ENCODE assay signal across 8 cellular contexts in genomic region chr1:38586993-38587646, GRCh38.
DNase-seq lines count a peak whose midpoint lies in the region; ATAC-seq and TF ChIP-seq lines count a peak whose summit lies in the region.

No MANE protein-coding gene starts in this region.

- H3K9me3 ChIP-seq in HEK293 (ENCODE audit: control insufficient read depth, insufficient read depth, low read depth, low read length): no peaks in the 10 kb centered on the region

- H3K27ac ChIP-seq in HEK293 (ENCODE audit: extremely low read depth, low read depth, low read length) (no peak overlapping the region), brain microvascular endothelial cell (no peak overlapping the region)

- POLR2A ChIA-PET in HEK293 (lab: Yijun Ruan, JAX): no interaction called here

- H3K27me3 Mint-ChIP-seq in CD14-positive monocyte (ENCODE audit: low read depth in 3 of 3): peaks cover 8 to 10% (median 10%) of the 10 kb centered on the region in 3 donors

- peak overlapping the region in 1 of 2 donors; percentile 46 for H3K4me3 Mint-ChIP-seq in CD14-positive monocyte

- ATAC-seq in HG02981 (IDR thresholded peaks at IDR 0.05; ENCODE audit: unreplicated experiment) (no peak), GM19463 (IDR thresholded peaks at IDR 0.05; ENCODE audit: unreplicated experiment) (no peak)

- H3K36me3 ChIP-seq in HEK293 (ENCODE audit: control insufficient read depth in 2 of 2, insufficient read depth in 1 of 2, low read length in 2 of 2) (no peaks in the 10 kb centered on the region), brain microvascular endothelial cell (replicated peaks) (no peaks in the 10 kb centered on the region)

- in situ Hi-C loops in brain microvascular endothelial cell (cut with HindIII; ENCODE audit: low pct_ligation_motif_present, low sequenced_read_pairs): no loop called here

- H3K27ac Mint-ChIP-seq in CD14-positive monocyte: no peak overlapping the region

- H3K36me3 Mint-ChIP-seq in CD14-positive monocyte: no peaks in the 10 kb centered on the region

- H3K9me3 Mint-ChIP-seq in CD14-positive monocyte: peaks cover 0 to 4% (median 2%) of the 10 kb centered on the region in 7 donors

- H3K27me3 ChIP-seq in brain microvascular endothelial cell (replicated peaks): no peaks in the 10 kb centered on the region

- intact Hi-C loops in CD14-positive monocyte (cut with micrococcal nuclease): no loop called here

- H3K4me1 ChIP-seq in HEK293 (ENCODE audit: control insufficient read depth, insufficient read depth, low read length): no peaks in the 10 kb centered on the region

- H3K4me1 Mint-ChIP-seq in CD14-positive monocyte: peaks cover 3% of the 10 kb centered on the region

- DNase-seq in CD14-positive monocyte (ENCODE audit: low spot score) (no peak), T-helper 2 cell (peak in 4 of 5 experiments; percentile 9 to 23 (median 16)), brain microvascular endothelial cell (no peak), left kidney (ENCODE audit: low read depth, low spot score) (peak; percentile 61)
- DNase-seq in stimulated activated CD8-positive, alpha-beta memory T cell treated with anti-CD3 and anti-CD28 coated beads, Interleukin-12 subunit alpha, Interleukin-12 subunit beta, amount 100 ng/mL, for 1 hour (ENCODE audit: low read depth): peak; percentile 19

- TF ChIP-seq CTCF in CD14-positive monocyte (IDR thresholded peaks at IDR 0.05): peak; percentile 83
- peak; percentile 72 for TF ChIP-seq CTCF in HEK293 (tag by site-specific recombination; IDR thresholded peaks at IDR 0.05)
- peak; percentile 95 for TF ChIP-seq CTCF in brain microvascular endothelial cell (IDR thresholded peaks at IDR 0.05; ENCODE audit: low read depth, low read length, missing control alignments)

- CTCF ChIA-PET in HEK293 (lab: Yijun Ruan, JAX): interaction anchor here (0.6 to 2.8 kb wide), 9 partner anchors 11 to 1506 kb away, joined by 3 to 20 read pairs (median 4); no protein-coding TSS in a partner anchor

- H3K4me3 ChIP-seq in HEK293 (ENCODE audit: low read depth, low read length) (no peak overlapping the region), brain microvascular endothelial cell (ENCODE audit: low read depth, low read length) (no peak overlapping the region)

TF ChIP-seq in HEK293, 187 proteins besides CTCF, POLR2A, EP300 and RAD21 (continues in another document):
- TF ChIP-seq SP7 (tag by site-specific recombination; IDR thresholded peaks at IDR 0.05) (no peak), ZNF704 (tag by site-specific recombination; IDR thresholded peaks at IDR 0.05) (no peak), ZNF148 (tag by site-specific recombination; IDR thresholded peaks at IDR 0.05; ENCODE audit: borderline replicate concordance) (no peak), ZNF138 (tag by site-specific recombination; IDR thresholded peaks at IDR 0.05; ENCODE audit: borderline replicate concordance) (no peak), ZBTB17 (tag by site-specific recombination; IDR thresholded peaks at IDR 0.05) (peak; percentile 51; the same call in 1 of the 2 replicates), IKZF3 (tag by site-specific recombination; IDR thresholded peaks at IDR 0.05) (no peak), ZNF548 (tag by site-specific recombination; IDR thresholded peaks at IDR 0.05) (no peak), ZBTB48 (tag by site-specific recombination; IDR thresholded peaks at IDR 0.05) (no peak), BCL6B (tag by site-specific recombination; IDR thresholded peaks at IDR 0.05) (no peak), ZNF654 (tag by site-specific recombination; IDR thresholded peaks at IDR 0.05; ENCODE audit: low read depth) (peak; percentile 41), ZEB2 (tag by site-specific recombination; IDR thresholded peaks at IDR 0.05) (no peak), GLI4 (tag by site-specific recombination; IDR thresholded peaks at IDR 0.05) (no peak), ZNF843 (tag by site-specific recombination; IDR thresholded peaks at IDR 0.05) (no peak), YY2 (tag by site-specific recombination; IDR thresholded peaks at IDR 0.05) (no peak), ZNF133 (tag by site-specific recombination; IDR thresholded peaks at IDR 0.05) (no peak), ZNF610 (tag by site-specific recombination; IDR thresholded peaks at IDR 0.05; ENCODE audit: borderline replicate concordance) (no peak), KLF7 (tag by site-specific recombination; IDR thresholded peaks at IDR 0.05; ENCODE audit: borderline replicate concordance) (no peak), PRDM2 (tag by site-specific recombination; IDR thresholded peaks at IDR 0.05; ENCODE audit: borderline replicate concordance) (no peak), SP2 (tag by site-specific recombination; IDR thresholded peaks at IDR 0.05) (no peak)

Comparison
In these comparisons a context has a peak if more than half of its experiments do, and no peak if none do; other contexts are left out.
1. DNase-seq: peak in T-helper 2 cell (4 of 5), left kidney (single experiment) and stimulated activated CD8-positive, alpha-beta memory T cell treated with anti-CD3 and anti-CD28 coated beads, Interleukin-12 subunit alpha, Interleukin-12 subunit beta, amount 100 ng/mL, for 1 hour (single experiment); none in CD14-positive monocyte (single experiment) and brain microvascular endothelial cell (single experiment).
2. Peak in every context shown above with its lines, with median percentiles within 50 percentile points of each other: CTCF ChIP-seq.